Comparison of ENCODE assay signal across 24 cellular contexts in the genomic region with DNA sequence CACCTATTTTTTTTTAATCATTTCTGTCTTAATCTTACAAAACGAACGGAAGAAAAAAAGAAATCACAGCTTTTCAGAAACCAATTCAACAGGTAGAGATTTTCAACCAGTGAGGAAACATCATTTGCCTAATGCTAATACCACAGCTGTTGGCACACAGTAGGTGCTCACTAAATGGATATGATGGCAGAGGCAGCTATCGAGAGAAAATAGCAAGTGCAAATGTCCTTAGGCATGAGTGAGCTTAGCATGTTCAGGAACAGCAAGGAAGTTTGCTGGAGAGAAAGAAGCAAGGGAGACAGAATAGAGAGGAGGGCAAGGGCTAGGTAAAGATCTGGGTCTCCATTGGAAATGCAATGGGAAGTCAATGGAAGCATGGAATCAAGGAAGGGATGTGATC. TPM values are rescaled to one million over a fixed set of nuclear protein-coding genes. Genes with fewer than 3 reads are reported as not detected.
DNase-seq lines count a peak whose midpoint lies in the region; ATAC-seq and TF ChIP-seq lines count a peak whose summit lies in the region.
"Had no signal": no experiment of that assay in that cellular context is flagged by ENCODE, and none has a peak within 500 bp of the region (broad histone marks: within the 10 kb centered on the region; RNA-seq: fewer than 3 reads in every experiment).

No MANE protein-coding gene starts in this region.

- peak overlapping the region; percentile 50 for H3K4me3 ChIP-seq in endocrine pancreas (ENCODE audit: control insufficient read depth, insufficient read depth, low read length)
- no peak overlapping the region for H3K4me3 ChIP-seq in right lobe of liver
- no peak overlapping the region for H3K4me3 ChIP-seq in urinary bladder (ENCODE audit: low read depth, low read length)
- H3K4me3 ChIP-seq: GM23248 had no signal

- TF ChIP-seq POLR2A in right lobe of liver (IDR thresholded peaks at IDR 0.05), result no peak

- TF ChIP-seq CTCF in right lobe of liver (IDR thresholded peaks at IDR 0.05), result no peak

- H3K27me3 Mint-ChIP-seq in activated naive CD4-positive, alpha-beta T cell treated with anti-CD3 and anti-CD28 coated beads, Interleukin-2, amount 10 ng/mL, durations not matched to agents 7 days and 5 days, result no peaks in the 10 kb centered on the region
- no peaks in the 10 kb centered on the region for H3K27me3 Mint-ChIP-seq in activated naive CD4-positive, alpha-beta T cell treated with anti-CD3 and anti-CD28 coated beads for 36 hours (ENCODE audit: low read depth)
- no peaks in the 10 kb centered on the region for H3K27me3 Mint-ChIP-seq in activated naive CD8-positive, alpha-beta T cell treated with anti-CD3 and anti-CD28 coated beads for 36 hours

- peak overlapping the region; percentile 53 for H3K27ac Mint-ChIP-seq in activated naive CD4-positive, alpha-beta T cell treated with anti-CD3 and anti-CD28 coated beads, Interleukin-2, amount 10 ng/mL, durations not matched to agents 7 days and 5 days
- H3K27ac Mint-ChIP-seq in activated naive CD4-positive, alpha-beta T cell treated with anti-CD3 and anti-CD28 coated beads for 36 hours, result no peak overlapping the region
- H3K27ac Mint-ChIP-seq in activated naive CD8-positive, alpha-beta T cell treated with anti-CD3 and anti-CD28 coated beads for 36 hours, result no peak overlapping the region

- H3K4me1 Mint-ChIP-seq in activated naive CD4-positive, alpha-beta T cell treated with anti-CD3 and anti-CD28 coated beads, Interleukin-2, amount 10 ng/mL, durations not matched to agents 7 days and 5 days, result peaks cover 3% of the 10 kb centered on the region
- peaks cover 6% of the 10 kb centered on the region for H3K4me1 Mint-ChIP-seq in activated naive CD4-positive, alpha-beta T cell treated with anti-CD3 and anti-CD28 coated beads for 36 hours (ENCODE audit: low read depth)
- peaks cover 8% of the 10 kb centered on the region for H3K4me1 Mint-ChIP-seq in activated naive CD8-positive, alpha-beta T cell treated with anti-CD3 and anti-CD28 coated beads for 36 hours
- H3K4me1 Mint-ChIP-seq: H9 had no signal

- no peaks in the 10 kb centered on the region for H3K27me3 ChIP-seq in endocrine pancreas (ENCODE audit: control insufficient read depth, insufficient read depth, low read length)
- no peaks in the 10 kb centered on the region for H3K27me3 ChIP-seq in right lobe of liver

- H3K27ac ChIP-seq in right lobe of liver, result peak overlapping the region in 2 of 3 donors; percentile 4 to 45
- peak overlapping the region; percentile 29 for H3K27ac ChIP-seq in urinary bladder (ENCODE audit: low read depth)
- H3K27ac ChIP-seq: 22Rv1, C4-2B, GM23248, HL-60, RWPE1 had no signal

- intact Hi-C loops in activated naive CD4-positive, alpha-beta T cell treated with anti-CD3 and anti-CD28 coated beads for 36 hours (cut with micrococcal nuclease), result no loop called here
- intact Hi-C loops in right lobe of liver (cut with DNase I), result no loop called here

- H3K4me1 ChIP-seq in endocrine pancreas (ENCODE audit: control insufficient read depth, insufficient read depth, low read length) (no peaks in the 10 kb centered on the region), right lobe of liver (peaks cover 0 to 63% (median 12%) of the 10 kb centered on the region in 4 donors), urinary bladder (ENCODE audit: insufficient read depth) (no peaks in the 10 kb centered on the region)

- no peak overlapping the region for H3K9ac ChIP-seq in endocrine pancreas (ENCODE audit: control insufficient read depth, insufficient read depth, low read length)
- H3K9ac ChIP-seq: GM23248 had no signal

- H3K9me3 Mint-ChIP-seq in activated naive CD4-positive, alpha-beta T cell treated with anti-CD3 and anti-CD28 coated beads, Interleukin-2, amount 10 ng/mL, durations not matched to agents 7 days and 5 days, result no peaks in the 10 kb centered on the region
- H3K9me3 Mint-ChIP-seq in activated naive CD4-positive, alpha-beta T cell treated with anti-CD3 and anti-CD28 coated beads for 36 hours, result no peaks in the 10 kb centered on the region
- H3K9me3 Mint-ChIP-seq in activated naive CD8-positive, alpha-beta T cell treated with anti-CD3 and anti-CD28 coated beads for 36 hours, result no peaks in the 10 kb centered on the region
- H3K9me3 Mint-ChIP-seq: H9 had no signal

- DNase-seq in activated naive CD4-positive, alpha-beta T cell treated with anti-CD3 and anti-CD28 coated beads, Interleukin-2, amount 10 ng/mL, durations not matched to agents 7 days and 5 days, result no peak
- no peak for DNase-seq in activated naive CD4-positive, alpha-beta T cell treated with anti-CD3 and anti-CD28 coated beads for 36 hours
- DNase-seq in right lobe of liver, result no peak
- no peak for DNase-seq in activated naive CD8-positive, alpha-beta T cell treated with anti-CD3 and anti-CD28 coated beads for 36 hours
- DNase-seq: EL, H9, KBM-7, MM.1S, NCI-H1048, NCI-H1417 treated with DMSO at 0.1 percent for 48 hours, NCI-H187, NCI-H2107, NCI-H2227 treated with DMSO at 0.1 percent for 48 hours, NCI-H510A, SHP77 treated with DMSO at 0.1 percent for 48 hours had no signal

- WGBS in right lobe of liver (ENCODE audit: insufficient coverage, low coverage, low lambda C conversion rate, missing lambda C conversion rate), result 90% methylated on average over 3 of the region's 3 CpGs
- WGBS in urinary bladder, result 99% methylated on average over 3 of the region's 3 CpGs

- H3K4me3 Mint-ChIP-seq in activated naive CD4-positive, alpha-beta T cell treated with anti-CD3 and anti-CD28 coated beads, Interleukin-2, amount 10 ng/mL, durations not matched to agents 7 days and 5 days, result no peak overlapping the region
- no peak overlapping the region for H3K4me3 Mint-ChIP-seq in activated naive CD4-positive, alpha-beta T cell treated with anti-CD3 and anti-CD28 coated beads for 36 hours
- H3K4me3 Mint-ChIP-seq in activated naive CD8-positive, alpha-beta T cell treated with anti-CD3 and anti-CD28 coated beads for 36 hours, result no peak overlapping the region
- H3K4me3 Mint-ChIP-seq: H9 had no signal

- CTCF ChIA-PET in activated naive CD4-positive, alpha-beta T cell treated with anti-CD3 and anti-CD28 coated beads, Interleukin-2, amount 10 ng/mL, durations not matched to agents 7 days and 5 days (lab: Charles Lee), result interaction anchor here (1.1 kb wide), 2 partner anchors 14 to 320 kb away, joined by 3 read pairs; no protein-coding TSS in a partner anchor
- CTCF ChIA-PET in activated naive CD4-positive, alpha-beta T cell treated with anti-CD3 and anti-CD28 coated beads for 36 hours (lab: Charles Lee), result interaction anchor here (0.7 kb wide), 2 partner anchors 13 to 387 kb away, joined by 3 to 5 read pairs; no protein-coding TSS in a partner anchor

- H3K36me3 ChIP-seq in endocrine pancreas (ENCODE audit: control insufficient read depth, insufficient read depth, low read length) (no peaks in the 10 kb centered on the region), right lobe of liver (peaks cover 0 to 32% (median 5%) of the 10 kb centered on the region in 4 donors), urinary bladder (ENCODE audit: insufficient read depth) (no peaks in the 10 kb centered on the region)

- peak in 3 of 4 donors; percentile 4 to 15 (median 7) for ATAC-seq in right lobe of liver
- no peak for ATAC-seq in GM19324 (IDR thresholded peaks at IDR 0.05; ENCODE audit: low FRiP score, unreplicated experiment)
- no peak for ATAC-seq in GM21786 (IDR thresholded peaks at IDR 0.05; ENCODE audit: unreplicated experiment)

- H3K9me3 ChIP-seq in endocrine pancreas (ENCODE audit: control insufficient read depth, low read length), result no peaks in the 10 kb centered on the region
- H3K9me3 ChIP-seq in right lobe of liver, result no peaks in the 10 kb centered on the region

- peaks cover 52% of the 10 kb centered on the region for H3K36me3 Mint-ChIP-seq in activated naive CD4-positive, alpha-beta T cell treated with anti-CD3 and anti-CD28 coated beads, Interleukin-2, amount 10 ng/mL, durations not matched to agents 7 days and 5 days
- peaks cover 29% of the 10 kb centered on the region for H3K36me3 Mint-ChIP-seq in activated naive CD4-positive, alpha-beta T cell treated with anti-CD3 and anti-CD28 coated beads for 36 hours (ENCODE audit: low read depth)
- peaks cover 35% of the 10 kb centered on the region for H3K36me3 Mint-ChIP-seq in activated naive CD8-positive, alpha-beta T cell treated with anti-CD3 and anti-CD28 coated beads for 36 hours

RNA-seq across cellular contexts. Expression of a gene that starts 49.2 kb away (rescaled TPM):
- 10 to 100 TPM; 36.4 to 39.7 TPM for total RNA-seq in activated naive CD4-positive, alpha-beta T cell treated with anti-CD3 and anti-CD28 coated beads for 36 hours
- total RNA-seq in right lobe of liver (10 to 100 TPM; 40.9 to 92.8 (median 56.5) TPM), urinary bladder (62.5 TPM)
- polyA plus RNA-seq in urinary bladder, result 17.5 TPM
- total RNA-seq in activated naive CD8-positive, alpha-beta T cell treated with anti-CD3 and anti-CD28 coated beads for 36 hours, result 10 to 100 TPM; 69.0 to 71.2 TPM

Comparison
In these comparisons a context has a peak if more than half of its experiments do, and no peak if none do; other contexts are left out.
1. ATAC-seq: peak in right lobe of liver (3 of 4); none in GM19324 (single experiment) and GM21786 (single experiment).